8 cellular contexts compared by ENCODE assay signal in genomic region chr3:142236173-142236572, GRCh38.
"Had no signal": no experiment of that assay in that cellular context is flagged by ENCODE, and none has a peak within 500 bp of the region (broad histone marks: within the 10 kb centered on the region; RNA-seq: fewer than 3 reads in every experiment).

No MANE protein-coding gene starts in this region.

- H3K4me2 ChIP-seq: GM23338 had no signal

- H3K27ac Mint-ChIP-seq: GM23338, H9 had no signal

- H3K4me3 ChIP-seq: GM23338, K562 had no signal

- FAIRE-seq: H1, H54, K562 had no signal

- H2AFZ ChIP-seq: GM23338 had no signal

- H3K27ac ChIP-seq: HL-60 had no signal

- ATAC-seq: GM23338, K562 had no signal

- H3K4me1 Mint-ChIP-seq: GM23338 had no signal

- H3K4me3 Mint-ChIP-seq: GM23338, H9 had no signal

- DNase-seq: H9, HCEC 1CT, IMR-90 had no signal
